Comparison of ENCODE assay signal across 25 cellular contexts in the genomic region with DNA sequence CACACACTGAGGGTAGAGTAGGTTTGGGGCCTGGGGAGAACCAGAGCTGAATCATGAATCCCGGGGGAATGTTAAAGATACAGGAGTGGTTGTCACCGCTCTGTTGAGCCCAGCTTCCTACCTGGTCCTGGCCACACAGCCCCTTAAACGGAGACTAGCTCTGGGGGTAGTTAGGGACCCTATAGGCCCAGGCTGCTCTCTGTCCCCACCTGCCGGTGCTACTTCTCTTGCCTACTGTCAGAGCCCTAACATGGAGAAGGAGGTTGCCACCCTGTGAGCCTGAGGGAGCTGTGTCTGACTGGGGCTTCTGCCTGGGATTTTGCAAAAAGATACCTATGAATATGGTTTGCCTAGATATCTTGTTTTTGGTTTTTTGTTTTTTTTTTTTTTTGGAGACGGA. TPM values are rescaled to one million over a fixed set of nuclear protein-coding genes. Genes with fewer than 3 reads are reported as not detected.
DNase-seq lines count a peak whose midpoint lies in the region; ATAC-seq, FAIRE-seq and TF ChIP-seq lines count a peak whose summit lies in the region.
"Had no signal": no experiment of that assay in that cellular context is flagged by ENCODE, and none has a peak within 500 bp of the region (broad histone marks: within the 10 kb centered on the region; RNA-seq: fewer than 3 reads in every experiment).

No MANE protein-coding gene starts in this region.

- POLR2A ChIA-PET in WTC11 (lab: Charles Lee) = interaction anchor here (0.5 kb wide), 1 partner anchor 1044 kb away, joined by 3 read pairs; no protein-coding TSS in a partner anchor

- TF ChIP-seq CTCF in GM23338 (conservative IDR thresholded peaks at IDR 0.05; ENCODE audit: low read depth in 2 of 2) (peak; percentile 55 to 66), WTC11 (IDR thresholded peaks at IDR 0.05) (no peak), neural progenitor cell (IDR thresholded peaks at IDR 0.05) (peak; percentile 4)

- H3K9me3 Mint-ChIP-seq in GM23338 (peaks cover 20% of the 10 kb centered on the region), WTC11 (peaks cover 14% of the 10 kb centered on the region), neural progenitor cell (peaks cover 44% of the 10 kb centered on the region)

- no peak overlapping the region for H3K27ac ChIP-seq in GM23338 (ENCODE audit: low read depth)
- H3K27ac ChIP-seq in neural progenitor cell = no peak overlapping the region
- H3K27ac ChIP-seq: BLaER1, dorsolateral prefrontal cortex, upper lobe of left lung, WERI-Rb-1 had no signal

- H3K4me3 Mint-ChIP-seq in GM23338 (no peak overlapping the region), WTC11 (no peak overlapping the region), neural progenitor cell (no peak overlapping the region)
- H3K4me3 Mint-ChIP-seq: T-helper 2 cell treated with Interferon-gamma antibody and Interleukin-4, amounts not matched to agents 5 μg/mL and 100 μg/mL, for 36 hours had no signal

- no peaks in the 10 kb centered on the region for H3K9me2 ChIP-seq in GM23338 (ENCODE audit: insufficient read depth)

- H4K20me1 ChIP-seq in GM23338 (replicated peaks; ENCODE audit: insufficient read depth) = no peaks in the 10 kb centered on the region
- H4K20me1 ChIP-seq in neural progenitor cell (ENCODE audit: low read depth) = no peaks in the 10 kb centered on the region
- H4K20me1 ChIP-seq: BLaER1 had no signal

- no peaks in the 10 kb centered on the region for H3K4me1 ChIP-seq in GM23338 (ENCODE audit: insufficient read depth)
- H3K4me1 ChIP-seq in neural progenitor cell = no peaks in the 10 kb centered on the region
- H3K4me1 ChIP-seq: BLaER1 had no signal

- ATAC-seq in GM23338 (peak; percentile 49), WTC11 (peak; percentile 36; the same call in 1 of the 2 replicates), HG02852 (IDR thresholded peaks at IDR 0.05; ENCODE audit: unreplicated experiment) (no peak)
- ATAC-seq: SK-N-SH treated with all-trans-retinoic acid at 6 μM for 48 hours had no signal

- H3K9ac ChIP-seq in neural progenitor cell = no peak overlapping the region
- H3K9ac ChIP-seq: BLaER1 had no signal

- H3K9me3 ChIP-seq in neural progenitor cell (ENCODE audit: low read depth) = no peaks in the 10 kb centered on the region

- no peaks in the 10 kb centered on the region for H3K79me2 ChIP-seq in GM23338 (replicated peaks; ENCODE audit: insufficient read depth)
- no peaks in the 10 kb centered on the region for H3K79me2 ChIP-seq in neural progenitor cell (ENCODE audit: low read depth)

- no peak overlapping the region for H3K4me2 ChIP-seq in GM23338
- no peak overlapping the region for H3K4me2 ChIP-seq in neural progenitor cell
- H3K4me2 ChIP-seq: BLaER1 had no signal

- no peaks in the 10 kb centered on the region for H3K36me3 ChIP-seq in GM23338 (ENCODE audit: insufficient read depth)
- no peaks in the 10 kb centered on the region for H3K36me3 ChIP-seq in neural progenitor cell
- H3K36me3 ChIP-seq: BLaER1, upper lobe of left lung, WERI-Rb-1 had no signal

- H3K27me3 ChIP-seq in GM23338 (ENCODE audit: insufficient read depth) (no peaks in the 10 kb centered on the region), neural progenitor cell (no peaks in the 10 kb centered on the region)
- H3K27me3 ChIP-seq: BLaER1, dorsolateral prefrontal cortex, upper lobe of left lung had no signal

- H3K27ac Mint-ChIP-seq in GM23338 = no peak overlapping the region
- no peak overlapping the region for H3K27ac Mint-ChIP-seq in WTC11
- H3K27ac Mint-ChIP-seq in neural progenitor cell = no peak overlapping the region
- H3K27ac Mint-ChIP-seq: T-helper 2 cell treated with Interferon-gamma antibody and Interleukin-4, amounts not matched to agents 5 μg/mL and 100 μg/mL, for 36 hours had no signal

- CTCF ChIA-PET in WTC11 (lab: Charles Lee) = interaction anchor here (0.6 to 1.6 kb wide), 10 partner anchors 15 to 299 kb away, joined by 3 to 9 read pairs (median 4); partner anchors contain the start of genes ZNF100 and ZNF429

- no peak overlapping the region for H3K4me3 ChIP-seq in GM23338
- no peak overlapping the region for H3K4me3 ChIP-seq in neural progenitor cell
- H3K4me3 ChIP-seq: BLaER1, dorsolateral prefrontal cortex, upper lobe of left lung had no signal

- H3F3A ChIP-seq in GM23338 (replicated peaks; ENCODE audit: low read depth) = no peaks in the 10 kb centered on the region
- H3F3A ChIP-seq in neural progenitor cell (ENCODE audit: low read depth) = no peaks in the 10 kb centered on the region

- H3K27me3 Mint-ChIP-seq in GM23338 (ENCODE audit: insufficient read depth, low read depth, poor library complexity) = peaks cover 2% of the 10 kb centered on the region
- H3K27me3 Mint-ChIP-seq in WTC11 (ENCODE audit: low read depth) = peaks cover 9% of the 10 kb centered on the region
- H3K27me3 Mint-ChIP-seq in neural progenitor cell (ENCODE audit: insufficient read depth, low read depth) = no peaks in the 10 kb centered on the region

- H2AFZ ChIP-seq in GM23338 (no peak overlapping the region), neural progenitor cell (replicated peaks) (no peak overlapping the region)

- DNase-seq in NCI-H748 (lab: John Stamatoyannopoulos, UW; ENCODE audit: unreplicated experiment) (peak; percentile 24), NCI-H748 treated with DMSO at 0.1 percent for 48 hours (lab: John Stamatoyannopoulos, UW) (no peak), GM23338 (ENCODE audit: low spot score) (peak; percentile 66), WTC11 (ENCODE audit: low spot score) (peak; percentile 61), neural progenitor cell (ENCODE audit: low spot score) (peak; percentile 6), SKM-1 (lab: John Stamatoyannopoulos, UW; ENCODE audit: unreplicated experiment) (no peak), urothelium cell line (ENCODE audit: low spot score) (no peak)
- DNase-seq: ACHN; activated CD4-positive, alpha-beta T cell treated with anti-CD3 and anti-CD28 coated beads, Interleukin-2, amount 50 U/mL, for 1 hour; COR-L47; glutamatergic neuron; mesenchymal stem cell; NCI-H1436 treated with DMSO at 0.1 percent for 48 hours; NCI-H2171 treated with DMSO at 0.1 percent for 48 hours; NCI-H524; nucleus accumbens; stimulated activated CD4-positive, alpha-beta T cell treated with anti-CD3 and anti-CD28 coated beads, Interleukin-1b, Interleukin-23, amount 100 ng/mL, for 48 hours; upper lobe of left lung; WERI-Rb-1 had no signal

- FAIRE-seq in urothelium cell line (lab: Jason Lieb, UNC) = no peak
- FAIRE-seq: GM19239 had no signal

- peaks cover 4% of the 10 kb centered on the region; the same call in 1 of the 3 replicates for H3K36me3 Mint-ChIP-seq in GM23338 (ENCODE audit: low read depth)
- peaks cover 3% of the 10 kb centered on the region; the same call in 1 of the 2 replicates for H3K36me3 Mint-ChIP-seq in WTC11
- no peaks in the 10 kb centered on the region for H3K36me3 Mint-ChIP-seq in neural progenitor cell

- no peaks in the 10 kb centered on the region for H3K4me1 Mint-ChIP-seq in GM23338
- no peaks in the 10 kb centered on the region for H3K4me1 Mint-ChIP-seq in WTC11
- no peaks in the 10 kb centered on the region for H3K4me1 Mint-ChIP-seq in neural progenitor cell

TF ChIP-seq in GM23338, 12 proteins besides CTCF, POLR2A, EP300 and RAD21:
- TF ChIP-seq ZNF331 (CRISPR knock-in tag; IDR thresholded peaks at IDR 0.05; ENCODE audit: low read depth) = no peak
- no peak for TF ChIP-seq EZH2phosphoT487 (IDR thresholded peaks at IDR 0.05; ENCODE audit: unreplicated experiment)
- TF ChIP-seq ETS1 (IDR thresholded peaks at IDR 0.05) = no peak
- no peak for TF ChIP-seq CREB1 (CRISPR knock-in tag; IDR thresholded peaks at IDR 0.05; ENCODE audit: low read depth)

TF ChIP-seq in WTC11, 78 proteins besides CTCF, POLR2A, EP300 and RAD21:
- TF ChIP-seq KAT7 (CRISPR knock-in tag; IDR thresholded peaks at IDR 0.05; ENCODE audit: borderline replicate concordance) = no peak
- TF ChIP-seq ATF1 (CRISPR knock-in tag; IDR thresholded peaks at IDR 0.05) = no peak
- TF ChIP-seq NFATC4 (CRISPR knock-in tag; IDR thresholded peaks at IDR 0.05) = no peak
- no peak for TF ChIP-seq ZNF138 (CRISPR knock-in tag; conservative IDR thresholded peaks at IDR 0.05)
- TF ChIP-seq ETV6 (CRISPR knock-in tag; IDR thresholded peaks at IDR 0.05) = no peak
- no peak for TF ChIP-seq RELA (CRISPR knock-in tag; IDR thresholded peaks at IDR 0.05; ENCODE audit: borderline replicate concordance)
- no peak for TF ChIP-seq ELF4 (CRISPR knock-in tag; IDR thresholded peaks at IDR 0.05; ENCODE audit: low read depth)
- TF ChIP-seq ZBTB43 (CRISPR knock-in tag; IDR thresholded peaks at IDR 0.05) = no peak
- TF ChIP-seq E2F4 (CRISPR knock-in tag; IDR thresholded peaks at IDR 0.05; ENCODE audit: borderline replicate concordance, low read depth) = no peak
- TF ChIP-seq CREM (CRISPR knock-in tag; IDR thresholded peaks at IDR 0.05) = no peak
- no peak for TF ChIP-seq SMAD4 (CRISPR knock-in tag; IDR thresholded peaks at IDR 0.05)
- TF ChIP-seq NFE2L1 (CRISPR knock-in tag; IDR thresholded peaks at IDR 0.05) = no peak
- no peak for TF ChIP-seq ZNF671 (CRISPR knock-in tag; IDR thresholded peaks at IDR 0.05)
- no peak for TF ChIP-seq FOXK1 (CRISPR knock-in tag; IDR thresholded peaks at IDR 0.05)
TF ChIP-seq in WTC11: peak in this region for 0.

RNA-seq across cellular contexts. Expression of gene ZNF429, which starts 36.6 kb away (rescaled TPM):
- total RNA-seq in GM23338 (2014; rRNA removed; shearing (Covaris generic)) = 18.9 and 21.2 TPM in 2 replicates
- polyA plus RNA-seq in GM23338 (2016; fragmentation: Nextera tagmentation; extraction: Ambion mirVana) = 12.6 and 13.4 TPM in 2 replicates
- total RNA-seq in WTC11 (2021) (7.7 to 9.2 TPM (median 9.1 TPM) in 3 replicates), neural progenitor cell (ENCODE audit: low replicate concordance) (26.0 and 29.4 TPM in 2 replicates)

Comparison
In these comparisons a context has a peak if more than half of its experiments do, and no peak if none do; other contexts are left out.
1. DNase-seq: peak in NCI-H748 (single experiment), GM23338 (single experiment), WTC11 (single experiment) and neural progenitor cell (single experiment); none in NCI-H748 treated with DMSO at 0.1 percent for 48 hours (single experiment), SKM-1 (single experiment) and urothelium cell line (single experiment).